In genomic region chr6:46419576-46420002, GRCh38 we compare ENCODE assay signal across 8 cellular contexts.
DNase-seq lines count a peak whose midpoint lies in the region; ATAC-seq, FAIRE-seq and TF ChIP-seq lines count a peak whose summit lies in the region.

No MANE protein-coding gene starts in this region.

- H3K27me3 Mint-ChIP-seq in chondrocyte (ENCODE audit: low read depth): peaks cover 2% of the 10 kb centered on the region

- no peaks in the 10 kb centered on the region for H3F3A ChIP-seq in PC-3 (ENCODE audit: low read length, unreplicated experiment)

- CTCF ChIA-PET in PC-3 (lab: Charles Lee) (interaction anchor here (0.6 kb wide), 1 partner anchor 408 kb away, joined by 3 read pairs; no protein-coding TSS in a partner anchor), HepG2 (lab: Yijun Ruan, JAX; ENCODE audit: low intra/inter-chr PET ratio, low total read pairs) (interaction anchor here (0.9 to 3.3 kb wide), 6 partner anchors 72 to 571 kb away, joined by 3 to 26 read pairs (median 6); no protein-coding TSS in a partner anchor)

- H3K4me1 ChIP-seq in PC-3 (ENCODE audit: insufficient read depth, low read length) (peaks cover 8% of the 10 kb centered on the region), HepG2 (ENCODE audit: insufficient read depth, low read length) (no peaks in the 10 kb centered on the region), upper lobe of right lung (peaks cover 5% of the 10 kb centered on the region)

- H3K4me3 ChIP-seq in PC-3 (ENCODE audit: low read length): no peak overlapping the region
- no peak overlapping the region for H3K4me3 ChIP-seq in HepG2 (replicated peaks in 1 of 3; ENCODE audit: insufficient read depth in 1 of 3, low read depth in 2 of 3, low read length in 3 of 3)
- no peak overlapping the region for H3K4me3 ChIP-seq in upper lobe of right lung

- H3K9me2 ChIP-seq in PC-3 (replicated peaks; ENCODE audit: low read length): no peaks in the 10 kb centered on the region

- POLR2A ChIA-PET in PC-3 (lab: Charles Lee; ENCODE audit: unreplicated experiment): no interaction called here
- POLR2A ChIA-PET in HepG2 (lab: Yijun Ruan, JAX): no interaction called here

- H3K36me3 ChIP-seq in PC-3 (ENCODE audit: low read depth, low read length) (no peaks in the 10 kb centered on the region), HepG2 (replicated peaks in 1 of 2; ENCODE audit: control insufficient read depth in 1 of 2, insufficient read depth in 2 of 2, low read length in 2 of 2) (no peaks in the 10 kb centered on the region), upper lobe of right lung (no peaks in the 10 kb centered on the region)

- peak; percentile 49; the same call in 1 of the 2 replicates for TF ChIP-seq RAD21 in HepG2 (CRISPR knock-in tag; IDR thresholded peaks at IDR 0.05)

- 0% methylated on average over 2 of the region's 2 CpGs for WGBS in HepG2 (ENCODE audit: low lambda C conversion rate)

- no peak overlapping the region for H3K4me3 Mint-ChIP-seq in chondrocyte (ENCODE audit: unreplicated experiment)

- H3K79me2 ChIP-seq in PC-3 (ENCODE audit: low read length) (no peaks in the 10 kb centered on the region), HepG2 (ENCODE audit: insufficient read depth, low read length) (no peaks in the 10 kb centered on the region)

- intact Hi-C loops in PC-3 (cut with micrococcal nuclease): loop anchor here (1.0 to 10.0 kb wide), 6 partner anchors 207 to 625 kb away; partner anchors contain the start of gene ADGRF1
- intact Hi-C loops in HepG2 (cut with micrococcal nuclease; ENCODE audit: unreplicated experiment): loop anchor here (1.0 kb wide), 4 partner anchors 72 to 362 kb away; partner anchors contain the start of gene RCAN2
- intact Hi-C loops in upper lobe of right lung (cut with DNase I): no loop called here

- H4K20me1 ChIP-seq in PC-3 (ENCODE audit: low read length) (no peaks in the 10 kb centered on the region), HepG2 (ENCODE audit: insufficient read depth, low read length) (no peaks in the 10 kb centered on the region)

- ATAC-seq in PC-3 (0 out of 2 replicates have a peak, but pooled peaks have one; percentile 43), HepG2 (0 out of 3 replicates have a peak, but pooled peaks have one; percentile 44), upper lobe of right lung (peak; percentile 78), HG02678 (IDR thresholded peaks at IDR 0.05; ENCODE audit: unreplicated experiment) (no peak)

- TF ChIP-seq EP300 in HepG2 (IDR thresholded peaks at IDR 0.05; ENCODE audit: low read depth in 2 of 2, low read length in 2 of 2): no peak
- TF ChIP-seq EP300 in HepG2 (CRISPR knock-in tag; IDR thresholded peaks at IDR 0.05; ENCODE audit: borderline replicate concordance): no peak

- peaks cover 2% of the 10 kb centered on the region for H3K36me3 Mint-ChIP-seq in chondrocyte (ENCODE audit: low read depth)

- no peak overlapping the region for H3K27ac Mint-ChIP-seq in chondrocyte (ENCODE audit: unreplicated experiment)

- TF ChIP-seq POLR2A in HepG2 (IDR thresholded peaks at IDR 0.05; ENCODE audit: insufficient read depth in 1 of 2, low read depth in 2 of 2, low read length in 2 of 2): no peak

- no peak overlapping the region for H3K9ac ChIP-seq in PC-3 (ENCODE audit: low read length)
- H3K9ac ChIP-seq in HepG2 (ENCODE audit: insufficient read depth, low read depth, low read length): no peak overlapping the region

- no peaks in the 10 kb centered on the region for H3K9me3 ChIP-seq in PC-3 (ENCODE audit: low read length)
- no peaks in the 10 kb centered on the region for H3K9me3 ChIP-seq in HepG2 (ENCODE audit: low read length)
- no peaks in the 10 kb centered on the region for H3K9me3 ChIP-seq in upper lobe of right lung

- H3K4me2 ChIP-seq in PC-3 (ENCODE audit: low read length) (no peak overlapping the region), HepG2 (ENCODE audit: low read depth, low read length) (no peak overlapping the region)

- BruUV-seq in PC-3 (replicated peaks; lab: Mats Ljungman, UMichigan): no TSS peak
- BruUV-seq in HepG2 (replicated peaks; lab: Mats Ljungman, UMichigan): no TSS peak

- TF ChIP-seq CTCF in PC-3 (conservative IDR thresholded peaks at IDR 0.05; ENCODE audit: low read depth, low read length): peak; percentile 76
- TF ChIP-seq CTCF in chondrocyte (IDR thresholded peaks at IDR 0.05): peak; percentile 97
- TF ChIP-seq CTCF in HepG2 (CRISPR knock-in tag; IDR thresholded peaks at IDR 0.05): peak; percentile 74
- peak; percentile 78 for TF ChIP-seq CTCF in upper lobe of right lung (IDR thresholded peaks at IDR 0.05)

- H2AFZ ChIP-seq in PC-3 (ENCODE audit: low read length) (no peak overlapping the region), HepG2 (ENCODE audit: low read length) (no peak overlapping the region)

- in situ Hi-C loops in KBM-7 (cut with MboI; ENCODE audit: low pct_unique_long_range_greater_than_20kb, low sequenced_read_pairs) (no loop called here), HepG2 (cut with HindIII; ENCODE audit: extremely low pct_ligation_motif_present, low pct_unique_long_range_greater_than_20kb) (loop anchor here (5.0 to 10.0 kb wide), 2 partner anchors 215 to 568 kb away; no protein-coding TSS in a partner anchor)

- H3K27me3 ChIP-seq in PC-3 (ENCODE audit: low read length): peaks cover 6% of the 10 kb centered on the region; the same call in 1 of the 2 replicates
- H3K27me3 ChIP-seq in HepG2 (ENCODE audit: control insufficient read depth in 1 of 2, insufficient read depth in 2 of 2, low read length in 2 of 2): no peaks in the 10 kb centered on the region
- no peaks in the 10 kb centered on the region for H3K27me3 ChIP-seq in upper lobe of right lung

- H3K27ac ChIP-seq in PC-3 (ENCODE audit: low read length) (no peak overlapping the region), HepG2 (ENCODE audit: extremely low read length, insufficient read depth, low read length) (no peak overlapping the region), upper lobe of right lung (no peak overlapping the region)

- H3K4me1 Mint-ChIP-seq in chondrocyte (ENCODE audit: low read depth): peaks cover 17% of the 10 kb centered on the region

- FAIRE-seq in HepG2 (lab: Jason Lieb, UNC): peak; percentile 94

- DNase-seq in NCI-H524 (lab: John Stamatoyannopoulos, UW): peak; percentile 23 to 64
- DNase-seq in NCI-H524 treated with DMSO at 0.1 percent for 48 hours (lab: John Stamatoyannopoulos, UW): no peak
- DNase-seq in KBM-7: peak; percentile 56
- peak; percentile 83 for DNase-seq in PC-3
- no peak for DNase-seq in chondrocyte (ENCODE audit: low spot score)
- DNase-seq in HepG2 (ENCODE audit: low spot score): peak; percentile 66
- no peak for DNase-seq in upper lobe of right lung

- no peaks in the 10 kb centered on the region for H3K9me3 Mint-ChIP-seq in chondrocyte (ENCODE audit: low read depth)

TF ChIP-seq in HepG2, 621 proteins besides CTCF, POLR2A, EP300 and RAD21:
- peak; percentile 80 for TF ChIP-seq STAG1 (CRISPR knock-in tag; IDR thresholded peaks at IDR 0.05)
- TF ChIP-seq MIXL1 (CRISPR knock-in tag; IDR thresholded peaks at IDR 0.05): peak; percentile 52; the same call in 1 of the 2 replicates
- TF ChIP-seq, protein P1, sequence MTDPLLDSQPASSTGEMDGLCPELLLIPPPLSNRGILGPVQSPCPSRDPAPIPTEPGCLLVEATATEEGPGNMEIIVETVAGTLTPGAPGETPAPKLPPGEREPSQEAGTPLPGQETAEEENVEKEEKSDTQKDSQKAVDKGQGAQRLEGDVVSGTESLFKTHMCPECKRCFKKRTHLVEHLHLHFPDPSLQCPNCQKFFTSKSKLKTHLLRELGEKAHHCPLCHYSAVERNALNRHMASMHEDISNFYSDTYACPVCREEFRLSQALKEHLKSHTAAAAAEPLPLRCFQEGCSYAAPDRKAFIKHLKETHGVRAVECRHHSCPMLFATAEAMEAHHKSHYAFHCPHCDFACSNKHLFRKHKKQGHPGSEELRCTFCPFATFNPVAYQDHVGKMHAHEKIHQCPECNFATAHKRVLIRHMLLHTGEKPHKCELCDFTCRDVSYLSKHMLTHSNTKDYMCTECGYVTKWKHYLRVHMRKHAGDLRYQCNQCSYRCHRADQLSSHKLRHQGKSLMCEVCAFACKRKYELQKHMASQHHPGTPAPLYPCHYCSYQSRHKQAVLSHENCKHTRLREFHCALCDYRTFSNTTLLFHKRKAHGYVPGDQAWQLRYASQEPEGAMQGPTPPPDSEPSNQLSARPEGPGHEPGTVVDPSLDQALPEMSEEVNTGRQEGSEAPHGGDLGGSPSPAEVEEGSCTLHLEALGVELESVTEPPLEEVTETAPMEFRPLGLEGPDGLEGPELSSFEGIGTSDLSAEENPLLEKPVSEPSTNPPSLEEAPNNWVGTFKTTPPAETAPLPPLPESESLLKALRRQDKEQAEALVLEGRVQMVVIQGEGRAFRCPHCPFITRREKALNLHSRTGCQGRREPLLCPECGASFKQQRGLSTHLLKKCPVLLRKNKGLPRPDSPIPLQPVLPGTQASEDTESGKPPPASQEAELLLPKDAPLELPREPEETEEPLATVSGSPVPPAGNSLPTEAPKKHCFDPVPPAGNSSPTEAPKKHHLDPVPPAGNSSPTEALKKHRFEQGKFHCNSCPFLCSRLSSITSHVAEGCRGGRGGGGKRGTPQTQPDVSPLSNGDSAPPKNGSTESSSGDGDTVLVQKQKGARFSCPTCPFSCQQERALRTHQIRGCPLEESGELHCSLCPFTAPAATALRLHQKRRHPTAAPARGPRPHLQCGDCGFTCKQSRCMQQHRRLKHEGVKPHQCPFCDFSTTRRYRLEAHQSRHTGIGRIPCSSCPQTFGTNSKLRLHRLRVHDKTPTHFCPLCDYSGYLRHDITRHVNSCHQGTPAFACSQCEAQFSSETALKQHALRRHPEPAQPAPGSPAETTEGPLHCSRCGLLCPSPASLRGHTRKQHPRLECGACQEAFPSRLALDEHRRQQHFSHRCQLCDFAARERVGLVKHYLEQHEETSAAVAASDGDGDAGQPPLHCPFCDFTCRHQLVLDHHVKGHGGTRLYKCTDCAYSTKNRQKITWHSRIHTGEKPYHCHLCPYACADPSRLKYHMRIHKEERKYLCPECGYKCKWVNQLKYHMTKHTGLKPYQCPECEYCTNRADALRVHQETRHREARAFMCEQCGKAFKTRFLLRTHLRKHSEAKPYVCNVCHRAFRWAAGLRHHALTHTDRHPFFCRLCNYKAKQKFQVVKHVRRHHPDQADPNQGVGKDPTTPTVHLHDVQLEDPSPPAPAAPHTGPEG (CRISPR knock-in tag; IDR thresholded peaks at IDR 0.05): no peak
- peak; percentile 86 for TF ChIP-seq SMC3 (IDR thresholded peaks at IDR 0.05; ENCODE audit: low read length)
- TF ChIP-seq, protein P2, sequence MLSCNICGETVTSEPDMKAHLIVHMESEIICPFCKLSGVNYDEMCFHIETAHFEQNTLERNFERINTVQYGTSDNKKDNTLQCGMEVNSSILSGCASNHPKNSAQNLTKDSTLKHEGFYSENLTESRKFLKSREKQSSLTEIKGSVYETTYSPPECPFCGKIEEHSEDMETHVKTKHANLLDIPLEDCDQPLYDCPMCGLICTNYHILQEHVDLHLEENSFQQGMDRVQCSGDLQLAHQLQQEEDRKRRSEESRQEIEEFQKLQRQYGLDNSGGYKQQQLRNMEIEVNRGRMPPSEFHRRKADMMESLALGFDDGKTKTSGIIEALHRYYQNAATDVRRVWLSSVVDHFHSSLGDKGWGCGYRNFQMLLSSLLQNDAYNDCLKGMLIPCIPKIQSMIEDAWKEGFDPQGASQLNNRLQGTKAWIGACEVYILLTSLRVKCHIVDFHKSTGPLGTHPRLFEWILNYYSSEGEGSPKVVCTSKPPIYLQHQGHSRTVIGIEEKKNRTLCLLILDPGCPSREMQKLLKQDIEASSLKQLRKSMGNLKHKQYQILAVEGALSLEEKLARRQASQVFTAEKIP (CRISPR knock-in tag; IDR thresholded peaks at IDR 0.05; ENCODE audit: borderline replicate concordance): no peak

Comparison
In these comparisons a context has a peak if more than half of its experiments do, and no peak if none do; other contexts are left out.
1. DNase-seq: peak in NCI-H524 (2 of 2), KBM-7 (single experiment), PC-3 (single experiment) and HepG2 (single experiment); none in NCI-H524 treated with DMSO at 0.1 percent for 48 hours (single experiment), chondrocyte (single experiment) and upper lobe of right lung (single experiment).
2. Peak in every context shown above with its lines, with median percentiles within 50 percentile points of each other: CTCF ChIP-seq.